ENCODE assay signal across 25 cellular contexts in genomic region chrX:137695405-137695804, GRCh38.
"Had no signal": no experiment of that assay in that cellular context is flagged by ENCODE, and none has a peak within 500 bp of the region (broad histone marks: within the 10 kb centered on the region; RNA-seq: fewer than 3 reads in every experiment).

No MANE protein-coding gene starts in this region.

- H3K36me3 ChIP-seq: colonic mucosa had no signal

- H3K4me3 Mint-ChIP-seq: activated CD4-positive, alpha-beta T cell treated with anti-CD3 and anti-CD28 coated beads, Interleukin-2, amount 10 ng/mL, durations not matched to agents 7 days and 5 days; activated CD8-positive, alpha-beta T cell treated with anti-CD3 and anti-CD28 coated beads for 36 hours; activated naive CD8-positive, alpha-beta T cell; activated T-cell treated with anti-CD3 and anti-CD28 coated beads, Interleukin-2, amount 50 U/mL, for 4 hours; activated T-helper 17 cell treated with anti-CD3 and anti-CD28 coated beads, Interleukin-2, amount 50 U/mL, for 72 hours; endodermal cell had no signal

- FAIRE-seq: frontal cortex had no signal

- H3K27ac ChIP-seq: body of pancreas, colonic mucosa had no signal

- H3K27me3 Mint-ChIP-seq: activated CD4-positive, alpha-beta T cell treated with anti-CD3 and anti-CD28 coated beads, Interleukin-2, amount 10 ng/mL, durations not matched to agents 7 days and 5 days; activated CD8-positive, alpha-beta T cell treated with anti-CD3 and anti-CD28 coated beads for 36 hours; activated naive CD8-positive, alpha-beta T cell; activated T-helper 17 cell treated with anti-CD3 and anti-CD28 coated beads, Interleukin-2, amount 50 U/mL, for 72 hours had no signal

- H3K9me3 Mint-ChIP-seq: activated CD4-positive, alpha-beta T cell treated with anti-CD3 and anti-CD28 coated beads, Interleukin-2, amount 10 ng/mL, durations not matched to agents 7 days and 5 days; activated CD8-positive, alpha-beta T cell treated with anti-CD3 and anti-CD28 coated beads for 36 hours; activated T-cell treated with anti-CD3 and anti-CD28 coated beads, Interleukin-2, amount 50 U/mL, for 4 hours; activated T-helper 17 cell treated with anti-CD3 and anti-CD28 coated beads, Interleukin-2, amount 50 U/mL, for 72 hours had no signal

- H3K4me3 ChIP-seq: body of pancreas, colonic mucosa had no signal

- H3K27ac Mint-ChIP-seq: activated CD4-positive, alpha-beta T cell treated with anti-CD3 and anti-CD28 coated beads, Interleukin-2, amount 10 ng/mL, durations not matched to agents 7 days and 5 days; activated CD8-positive, alpha-beta T cell treated with anti-CD3 and anti-CD28 coated beads for 36 hours; activated naive CD8-positive, alpha-beta T cell; activated T-helper 17 cell treated with anti-CD3 and anti-CD28 coated beads, Interleukin-2, amount 50 U/mL, for 72 hours; endodermal cell had no signal

- H3K27me3 ChIP-seq: body of pancreas, colonic mucosa had no signal

- H3K9me3 ChIP-seq: body of pancreas, colonic mucosa had no signal

- ATAC-seq: activated CD8-positive, alpha-beta T cell treated with anti-CD3 and anti-CD28 coated beads for 36 hours; activated T-cell treated with anti-CD3 and anti-CD28 coated beads, Interleukin-2, amount 50 U/mL, for 4 hours; activated T-helper 17 cell treated with anti-CD3 and anti-CD28 coated beads, Interleukin-2, amount 50 U/mL, for 72 hours; body of pancreas; esophagus mucosa had no signal

- DNase-seq: activated CD4-positive, alpha-beta T cell treated with anti-CD3 and anti-CD28 coated beads for 1 hour; activated CD4-positive, alpha-beta T cell treated with anti-CD3 and anti-CD28 coated beads for 4 hours; activated CD4-positive, alpha-beta T cell treated with anti-CD3 and anti-CD28 coated beads, Interleukin-2, amount 10 ng/mL, durations not matched to agents 7 days and 5 days; activated CD4-positive, alpha-beta T cell treated with anti-CD3 and anti-CD28 coated beads, Interleukin-2, amount 50 U/mL, for 48 hours; activated CD8-positive, alpha-beta memory T cell treated with anti-CD3 and anti-CD28 coated beads for 24 hours; activated CD8-positive, alpha-beta T cell treated with anti-CD3 and anti-CD28 coated beads for 36 hours; activated effector memory CD4-positive, alpha-beta T cell treated with Interleukin-2 at 50 U/mL for 16 hours; activated gamma-delta T cell treated with Interleukin-2 at 50 U/mL for 16 hours; activated naive CD4-positive, alpha-beta T cell treated with anti-CD3 and anti-CD28 coated beads, Interleukin-2, amount 50 U/mL, for 16 hours; activated naive CD4-positive, alpha-beta T cell treated with Interleukin-2 at 50 U/mL for 16 hours; activated T-cell treated with anti-CD3 and anti-CD28 coated beads, Interleukin-2, amount 50 U/mL, for 4 hours; amniotic stem cell; aorta; body of pancreas; caudate nucleus; colonic mucosa; effector CD8-positive, alpha-beta T cell; endodermal cell; foreskin fibroblast; head of caudate nucleus; T-helper 2 cell had no signal

- H3K36me3 Mint-ChIP-seq: activated naive CD8-positive, alpha-beta T cell had no signal

- H3K4me1 Mint-ChIP-seq: activated CD4-positive, alpha-beta T cell treated with anti-CD3 and anti-CD28 coated beads, Interleukin-2, amount 10 ng/mL, durations not matched to agents 7 days and 5 days; activated T-helper 17 cell treated with anti-CD3 and anti-CD28 coated beads, Interleukin-2, amount 50 U/mL, for 72 hours; endodermal cell had no signal

- H3K4me1 ChIP-seq: body of pancreas, colonic mucosa had no signal
